2 cellular contexts compared by ENCODE assay signal in the genomic region with DNA sequence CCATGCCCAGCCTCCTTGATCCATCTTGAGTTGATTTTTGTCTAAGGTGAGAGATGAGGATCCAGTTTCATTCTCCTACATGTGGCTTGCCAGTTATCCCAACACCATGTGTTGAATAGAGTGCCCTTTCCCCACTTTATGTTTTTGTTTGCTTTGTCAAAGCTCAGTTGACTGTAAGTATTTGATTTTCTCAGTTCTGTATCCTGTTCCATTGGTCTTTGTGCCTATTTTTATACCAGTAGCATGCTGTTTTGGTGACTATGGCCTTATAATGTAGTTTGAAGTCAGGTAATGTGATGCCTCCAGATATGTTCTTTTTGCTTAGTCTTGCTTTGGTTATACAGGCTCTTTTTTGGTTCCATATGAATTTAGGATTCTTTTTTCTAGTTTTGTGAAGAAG. TPM values are rescaled to one million over a fixed set of nuclear protein-coding genes. Genes with fewer than 3 reads are reported as not detected.
"Had no signal": no experiment of that assay in that cellular context is flagged by ENCODE, and none has a peak within 500 bp of the region (broad histone marks: within the 10 kb centered on the region; RNA-seq: fewer than 3 reads in every experiment).

No MANE protein-coding gene starts in this region.

RNA-seq across cellular contexts. Expression of gene ATF7IP2, which starts 23.9 kb away (rescaled TPM):
- total RNA-seq: PC-9, SJCRH30 had no signal
